In the genomic region with DNA sequence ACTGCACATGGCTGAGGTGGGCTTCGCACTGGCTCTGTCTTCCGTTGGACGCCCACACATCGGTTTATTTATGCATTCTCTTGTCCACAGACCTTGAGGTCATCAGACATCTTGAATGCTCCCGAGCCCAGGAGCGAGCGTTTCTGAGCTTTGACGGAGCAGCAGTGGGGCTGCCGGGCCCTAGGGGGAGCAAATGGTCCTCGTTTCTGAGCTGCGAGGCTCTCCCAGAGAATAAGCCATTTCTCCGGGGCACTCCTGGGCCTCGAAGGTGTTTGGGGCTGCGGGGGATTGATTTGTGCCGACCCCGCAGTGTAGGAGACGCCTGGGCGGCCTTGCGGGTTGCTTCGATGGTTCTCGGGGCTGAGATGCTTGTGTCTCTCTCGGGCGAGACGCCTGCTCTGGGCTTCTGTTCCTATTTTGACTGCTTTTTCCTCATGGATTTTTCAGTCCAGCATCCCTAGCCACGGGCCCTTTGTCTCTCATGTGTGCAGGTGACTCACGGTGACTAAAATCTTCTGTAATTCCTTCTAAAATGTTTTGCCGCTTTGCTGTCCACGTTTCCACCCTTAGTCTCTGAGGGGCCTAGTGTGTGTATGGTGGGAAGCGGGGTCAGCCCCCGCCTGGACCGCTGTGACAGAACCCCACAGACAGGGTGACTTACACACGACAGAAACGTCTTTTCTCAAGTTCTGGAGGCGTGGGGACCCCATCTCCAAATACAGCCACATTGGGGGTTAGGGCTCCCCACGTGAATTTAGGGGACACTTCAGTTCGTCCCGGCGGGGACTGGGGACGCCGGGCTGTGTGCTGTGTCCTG, we compare ENCODE assay signal across 8 cellular contexts.
DNase-seq lines count a peak whose midpoint lies in the region; ATAC-seq lines count a peak whose summit lies in the region.

No MANE protein-coding gene starts in this region.

- peak overlapping the region; percentile 64 for H2AK5ac ChIP-seq in trophoblast cell (ENCODE audit: low read length)

- H3K27ac Mint-ChIP-seq in activated T-helper 1 cell treated with anti-CD3 and anti-CD28 coated beads, Interleukin-12 subunit alpha, Interleukin-12 subunit beta, Interleukin-2, Interleukin-4 antibody, amounts not matched to agents 30 ng/mL and 10 ng/mL and 1 ng/mL, durations not matched to agents 14 hours and 24 hours and 36 hours: peak overlapping the region; percentile 48

- H3K4me2 ChIP-seq in trophoblast cell (ENCODE audit: low read length): peak overlapping the region; percentile 73

- peak overlapping the region; percentile 49 for H3K14ac ChIP-seq in trophoblast cell (ENCODE audit: low read length)

- no peaks in the 10 kb centered on the region for H3K27me3 ChIP-seq in HUES64 (ENCODE audit: insufficient read depth, low read length)
- H3K27me3 ChIP-seq in trophoblast cell (ENCODE audit: insufficient read depth, low read length): no peaks in the 10 kb centered on the region

- DNase-seq in COLO668 (lab: John Stamatoyannopoulos, UW; ENCODE audit: unreplicated experiment) (peak; percentile 42), glomerular visceral epithelial cell (ENCODE audit: extremely low spot score) (peak; percentile 47), trophoblast cell (peak; percentile 87 to 94), NCI-H2227 treated with DMSO at 0.1 percent for 48 hours (lab: John Stamatoyannopoulos, UW) (no peak)
- DNase-seq in activated T-helper 1 cell treated with anti-CD3 and anti-CD28 coated beads, Interleukin-12 subunit alpha, Interleukin-12 subunit beta, Interleukin-2, Interleukin-4 antibody, amounts not matched to agents 30 ng/mL and 10 ng/mL and 1 ng/mL, durations not matched to agents 14 hours and 24 hours and 36 hours (ENCODE audit: low spot score): no peak

- H3K27me3 Mint-ChIP-seq in activated T-helper 1 cell treated with anti-CD3 and anti-CD28 coated beads, Interleukin-12 subunit alpha, Interleukin-12 subunit beta, Interleukin-2, Interleukin-4 antibody, amounts not matched to agents 30 ng/mL and 10 ng/mL and 1 ng/mL, durations not matched to agents 14 hours and 24 hours and 36 hours (ENCODE audit: insufficient read depth): peaks cover 3% of the 10 kb centered on the region

- peak overlapping the region; percentile 34 for H3K4ac ChIP-seq in trophoblast cell (ENCODE audit: low read depth, low read length)

- H4K12ac ChIP-seq in trophoblast cell (ENCODE audit: low read depth, low read length): no peak overlapping the region

- peak overlapping the region; percentile 68 for H4K8ac ChIP-seq in trophoblast cell (ENCODE audit: low read depth, low read length)

- intact Hi-C loops in activated T-helper 1 cell treated with anti-CD3 and anti-CD28 coated beads, Interleukin-12 subunit alpha, Interleukin-12 subunit beta, Interleukin-2, Interleukin-4 antibody, amounts not matched to agents 30 ng/mL and 10 ng/mL and 1 ng/mL, durations not matched to agents 14 hours and 24 hours and 36 hours (cut with micrococcal nuclease): loop anchor here (1.0 to 10.0 kb wide), 10 partner anchors 57 to 510 kb away; partner anchors contain the start of genes MORN1, PANK4, PEX10 and PRXL2B

- H3K9ac ChIP-seq in HUES64 (ENCODE audit: low read depth, low read length) (no peak overlapping the region), trophoblast cell (ENCODE audit: low read length) (no peak overlapping the region)

- peak overlapping the region; percentile 19 for H2BK12ac ChIP-seq in trophoblast cell (ENCODE audit: low read length)

- H2AFZ ChIP-seq in trophoblast cell (ENCODE audit: insufficient read depth, low read length, poor library complexity): peak overlapping the region; percentile 23

- peak overlapping the region; percentile 5; the same call in 1 of the 2 replicates for H3K27ac ChIP-seq in HUES64 (ENCODE audit: low read depth, low read length)
- peak overlapping the region; percentile 69 for H3K27ac ChIP-seq in trophoblast cell (ENCODE audit: low read depth, low read length)

- WGBS in HUES64: 32% methylated on average over 40 of the region's 40 CpGs
- no CpG with 5 or more reads among the region's 40 CpGs for WGBS in trophoblast cell (ENCODE audit: extremely low coverage, insufficient coverage, insufficient read length)

- H2BK5ac ChIP-seq in trophoblast cell (ENCODE audit: low read depth, low read length, poor library complexity): peak overlapping the region; percentile 23

- H3K9me3 ChIP-seq in HUES64 (ENCODE audit: insufficient read depth, low read depth, low read length) (no peaks in the 10 kb centered on the region), trophoblast cell (ENCODE audit: insufficient read depth, low read depth, low read length) (no peaks in the 10 kb centered on the region)

- H3K4me3 Mint-ChIP-seq in activated T-helper 1 cell treated with anti-CD3 and anti-CD28 coated beads, Interleukin-12 subunit alpha, Interleukin-12 subunit beta, Interleukin-2, Interleukin-4 antibody, amounts not matched to agents 30 ng/mL and 10 ng/mL and 1 ng/mL, durations not matched to agents 14 hours and 24 hours and 36 hours: peak overlapping the region; percentile 73

- H2BK120ac ChIP-seq in trophoblast cell (ENCODE audit: insufficient read depth, low read length, poor library complexity): peak overlapping the region; percentile 45

- H3K36me3 ChIP-seq in HUES64 (ENCODE audit: insufficient read depth, low read length): 0 out of 2 replicates have a peak, but pooled peaks cover 3% of the 10 kb centered on the region
- peaks cover 19 to 22% of the 10 kb centered on the region in 2 experiments for H3K36me3 ChIP-seq in trophoblast cell (ENCODE audit: control insufficient read depth in 1 of 2, insufficient read depth in 2 of 2, low read length in 2 of 2)

- H4K91ac ChIP-seq in trophoblast cell (ENCODE audit: low read depth, low read length): peak overlapping the region; percentile 64

- no peak overlapping the region for H3K23ac ChIP-seq in trophoblast cell (ENCODE audit: low read length)

- peaks cover 33% of the 10 kb centered on the region for H3K79me1 ChIP-seq in trophoblast cell (ENCODE audit: low read length)

- H3K4me1 Mint-ChIP-seq in activated T-helper 1 cell treated with anti-CD3 and anti-CD28 coated beads, Interleukin-12 subunit alpha, Interleukin-12 subunit beta, Interleukin-2, Interleukin-4 antibody, amounts not matched to agents 30 ng/mL and 10 ng/mL and 1 ng/mL, durations not matched to agents 14 hours and 24 hours and 36 hours (ENCODE audit: low read depth): peaks cover 6% of the 10 kb centered on the region

- peaks cover 17% of the 10 kb centered on the region for H3K79me2 ChIP-seq in trophoblast cell (ENCODE audit: control insufficient read depth, insufficient read depth, low read length, poor library complexity)

- ATAC-seq in HG03342 (IDR thresholded peaks at IDR 0.05; ENCODE audit: unreplicated experiment): no peak
- ATAC-seq in GM18858 (IDR thresholded peaks at IDR 0.05; ENCODE audit: unreplicated experiment): no peak

- H3K36me3 Mint-ChIP-seq in activated T-helper 1 cell treated with anti-CD3 and anti-CD28 coated beads, Interleukin-12 subunit alpha, Interleukin-12 subunit beta, Interleukin-2, Interleukin-4 antibody, amounts not matched to agents 30 ng/mL and 10 ng/mL and 1 ng/mL, durations not matched to agents 14 hours and 24 hours and 36 hours (ENCODE audit: low read depth): no peaks in the 10 kb centered on the region

- peak overlapping the region; percentile 49 for H3K18ac ChIP-seq in trophoblast cell (ENCODE audit: low read length)

- H3K4me1 ChIP-seq in HUES64 (ENCODE audit: insufficient read depth, low read length) (peaks cover 12% of the 10 kb centered on the region; the same call in 1 of the 2 replicates), trophoblast cell (ENCODE audit: control insufficient read depth in 1 of 2, insufficient read depth in 2 of 2, low read length in 2 of 2) (peaks cover 37 to 40% of the 10 kb centered on the region in 2 experiments)

- no peaks in the 10 kb centered on the region for H3K9me3 Mint-ChIP-seq in activated T-helper 1 cell treated with anti-CD3 and anti-CD28 coated beads, Interleukin-12 subunit alpha, Interleukin-12 subunit beta, Interleukin-2, Interleukin-4 antibody, amounts not matched to agents 30 ng/mL and 10 ng/mL and 1 ng/mL, durations not matched to agents 14 hours and 24 hours and 36 hours

- H3K4me3 ChIP-seq in HUES64 (ENCODE audit: low read length): peak overlapping the region; percentile 45
- H3K4me3 ChIP-seq in trophoblast cell (ENCODE audit: low read depth, low read length): peak overlapping the region; percentile 62

Comparison
In these comparisons a context has a peak if more than half of its experiments do, and no peak if none do; other contexts are left out.
1. DNase-seq: peak in COLO668 (single experiment), glomerular visceral epithelial cell (single experiment) and trophoblast cell (2 of 2); none in activated T-helper 1 cell treated with anti-CD3 and anti-CD28 coated beads, Interleukin-12 subunit alpha, Interleukin-12 subunit beta, Interleukin-2, Interleukin-4 antibody, amounts not matched to agents 30 ng/mL and 10 ng/mL and 1 ng/mL, durations not matched to agents 14 hours and 24 hours and 36 hours (single experiment) and NCI-H2227 treated with DMSO at 0.1 percent for 48 hours (single experiment).